7 cellular contexts compared by ENCODE assay signal in the genomic region with DNA sequence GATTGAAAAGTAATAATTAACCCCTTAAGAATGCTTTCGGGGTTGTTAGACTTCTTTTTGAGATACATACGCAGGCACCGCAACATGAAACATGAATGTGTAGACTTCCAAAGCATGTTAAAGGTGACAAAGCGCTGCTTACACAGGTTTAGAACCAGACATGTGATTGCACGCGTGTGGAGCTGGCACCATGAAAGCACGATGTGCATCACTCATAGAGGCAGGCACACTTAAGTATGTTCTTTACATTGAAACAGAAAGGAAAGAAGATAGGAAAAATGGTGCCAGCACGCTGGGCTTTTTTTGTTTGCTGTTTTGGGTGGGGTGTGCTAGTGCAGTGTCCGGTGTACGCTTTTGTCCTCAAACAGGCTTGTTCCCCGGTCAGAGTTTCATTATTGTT.
DNase-seq lines count a peak whose midpoint lies in the region; ATAC-seq and TF ChIP-seq lines count a peak whose summit lies in the region.

No MANE protein-coding gene starts in this region.

- H3K4me3 Mint-ChIP-seq in CD8-positive, alpha-beta T cell, result no peak overlapping the region
- H3K4me3 Mint-ChIP-seq in activated CD4-positive, alpha-beta T cell treated with anti-CD3 and anti-CD28 coated beads, Interleukin-2, amount 10 ng/mL, durations not matched to agents 7 days and 5 days, result no peak overlapping the region

- peak overlapping the region; percentile 95 for H3K9ac ChIP-seq in skeletal muscle satellite cell (ENCODE audit: low read depth, low read length)

- H3K27me3 ChIP-seq in Panc1 (ENCODE audit: control insufficient read depth, insufficient read depth, low read length) (no peaks in the 10 kb centered on the region), skeletal muscle satellite cell (ENCODE audit: control insufficient read depth, insufficient read depth, low read length) (no peaks in the 10 kb centered on the region), hepatocyte (peaks cover 87% of the 10 kb centered on the region)
- H3K27me3 ChIP-seq in CD8-positive, alpha-beta T cell (ENCODE audit: insufficient read depth, low read length), result no peaks in the 10 kb centered on the region

- H3K27ac ChIP-seq in HEK293 (ENCODE audit: extremely low read depth, low read depth, low read length) (peak overlapping the region; percentile 47), Panc1 (ENCODE audit: low read length) (peak overlapping the region; percentile 100), hepatocyte (no peak overlapping the region)
- H3K27ac ChIP-seq in CD8-positive, alpha-beta T cell (ENCODE audit: low read depth, low read length), result no peak overlapping the region

- in situ Hi-C loops in Panc1 (cut with HindIII; ENCODE audit: low pct_unique_long_range_greater_than_20kb, low sequenced_read_pairs), result no loop called here

- no peak overlapping the region for H3K4me3 ChIP-seq in HEK293 (ENCODE audit: low read depth, low read length)
- peak overlapping the region; percentile 30 to 55 for H3K4me3 ChIP-seq in Panc1 (ENCODE audit: low read depth in 2 of 2, low read length in 2 of 2)
- peak overlapping the region; percentile 45 for H3K4me3 ChIP-seq in fibroblast of mammary gland (ENCODE audit: control insufficient read depth, low read depth, low read length)
- H3K4me3 ChIP-seq in skeletal muscle satellite cell (ENCODE audit: low read length), result peak overlapping the region; percentile 77
- H3K4me3 ChIP-seq in CD8-positive, alpha-beta T cell (ENCODE audit: low read depth, low read length), result no peak overlapping the region
- no peak overlapping the region for H3K4me3 ChIP-seq in hepatocyte

- WGBS in hepatocyte (ENCODE audit: low lambda C conversion rate, missing lambda C conversion rate), result 95% methylated on average over 11 of the region's 11 CpGs

- no peaks in the 10 kb centered on the region for H3K9me3 ChIP-seq in HEK293 (ENCODE audit: control insufficient read depth, insufficient read depth, low read depth, low read length)
- H3K9me3 ChIP-seq in Panc1 (ENCODE audit: control insufficient read depth, insufficient read depth, low read depth, low read length), result no peaks in the 10 kb centered on the region
- no peaks in the 10 kb centered on the region for H3K9me3 ChIP-seq in skeletal muscle satellite cell (replicated peaks; ENCODE audit: low read length)
- no peaks in the 10 kb centered on the region for H3K9me3 ChIP-seq in CD8-positive, alpha-beta T cell (ENCODE audit: low read length)
- H3K9me3 ChIP-seq in hepatocyte (ENCODE audit: low read depth), result no peaks in the 10 kb centered on the region

- H3K9me3 Mint-ChIP-seq in CD8-positive, alpha-beta T cell, result no peaks in the 10 kb centered on the region
- H3K9me3 Mint-ChIP-seq in activated CD4-positive, alpha-beta T cell treated with anti-CD3 and anti-CD28 coated beads, Interleukin-2, amount 10 ng/mL, durations not matched to agents 7 days and 5 days, result no peaks in the 10 kb centered on the region

- ATAC-seq in Panc1, result no peak
- no peak for ATAC-seq in CD8-positive, alpha-beta T cell

- peaks cover 34% of the 10 kb centered on the region for H3K4me1 Mint-ChIP-seq in CD8-positive, alpha-beta T cell (ENCODE audit: low read depth)
- peaks cover 39% of the 10 kb centered on the region for H3K4me1 Mint-ChIP-seq in activated CD4-positive, alpha-beta T cell treated with anti-CD3 and anti-CD28 coated beads, Interleukin-2, amount 10 ng/mL, durations not matched to agents 7 days and 5 days

- H3K36me3 ChIP-seq in HEK293 (ENCODE audit: control insufficient read depth in 2 of 2, insufficient read depth in 1 of 2, low read length in 2 of 2) (no peaks in the 10 kb centered on the region), Panc1 (ENCODE audit: control insufficient read depth, insufficient read depth, low read length) (no peaks in the 10 kb centered on the region), skeletal muscle satellite cell (ENCODE audit: insufficient read depth, low read length) (no peaks in the 10 kb centered on the region), hepatocyte (replicated peaks; ENCODE audit: insufficient read depth, low read depth) (no peaks in the 10 kb centered on the region)
- H3K36me3 ChIP-seq in CD8-positive, alpha-beta T cell (ENCODE audit: insufficient read depth, low read length), result no peaks in the 10 kb centered on the region

- peaks cover 19% of the 10 kb centered on the region for H3K36me3 Mint-ChIP-seq in CD8-positive, alpha-beta T cell
- peaks cover 3% of the 10 kb centered on the region for H3K36me3 Mint-ChIP-seq in activated CD4-positive, alpha-beta T cell treated with anti-CD3 and anti-CD28 coated beads, Interleukin-2, amount 10 ng/mL, durations not matched to agents 7 days and 5 days (ENCODE audit: low read depth)

- BruUV-seq in Panc1 (replicated peaks; lab: Mats Ljungman, UMichigan), result no TSS peak

- DNase-seq in Panc1 (ENCODE audit: low read depth, low spot score), result no peak
- peak; percentile 87 for DNase-seq in fibroblast of mammary gland (ENCODE audit: low read depth)
- DNase-seq in CD8-positive, alpha-beta T cell, result no peak
- DNase-seq in activated CD4-positive, alpha-beta T cell treated with anti-CD3 and anti-CD28 coated beads, Interleukin-2, amount 10 ng/mL, durations not matched to agents 7 days and 5 days, result no peak
- no peak for DNase-seq in hepatocyte (ENCODE audit: low spot score)

- H3K4me2 ChIP-seq in skeletal muscle satellite cell (ENCODE audit: low read length) (peak overlapping the region; percentile 86), hepatocyte (no peak overlapping the region)

- POLR2A ChIA-PET in HEK293 (lab: Yijun Ruan, JAX) (no interaction called here), Panc1 (lab: Charles Lee) (no interaction called here)
- POLR2A ChIA-PET in CD8-positive, alpha-beta T cell (lab: Charles Lee), result no interaction called here
- POLR2A ChIA-PET in activated CD4-positive, alpha-beta T cell treated with anti-CD3 and anti-CD28 coated beads, Interleukin-2, amount 10 ng/mL, durations not matched to agents 7 days and 5 days (lab: Charles Lee), result no interaction called here

- H2AFZ ChIP-seq in hepatocyte, result no peak overlapping the region

- peaks cover 3% of the 10 kb centered on the region for H3K79me2 ChIP-seq in hepatocyte

- intact Hi-C loops in Panc1 (cut with micrococcal nuclease; ENCODE audit: unreplicated experiment), result loop anchor here (5.0 kb wide), 1 partner anchor 59 kb away; no protein-coding TSS in a partner anchor
- intact Hi-C loops in CD8-positive, alpha-beta T cell (cut with DNase I, micrococcal nuclease), result no loop called here

- H3K9me2 ChIP-seq in hepatocyte (replicated peaks; ENCODE audit: insufficient read depth), result no peaks in the 10 kb centered on the region

- H3K27ac Mint-ChIP-seq in CD8-positive, alpha-beta T cell, result no peak overlapping the region
- no peak overlapping the region for H3K27ac Mint-ChIP-seq in activated CD4-positive, alpha-beta T cell treated with anti-CD3 and anti-CD28 coated beads, Interleukin-2, amount 10 ng/mL, durations not matched to agents 7 days and 5 days

- TF ChIP-seq CTCF in HEK293 (tag by site-specific recombination; IDR thresholded peaks at IDR 0.05), result no peak
- no peak for TF ChIP-seq CTCF in Panc1 (IDR thresholded peaks at IDR 0.05)
- TF ChIP-seq CTCF in fibroblast of mammary gland (conservative IDR thresholded peaks at IDR 0.05; ENCODE audit: control insufficient read depth, insufficient read depth, low read depth, low read length), result no peak
- no peak for TF ChIP-seq CTCF in CD8-positive, alpha-beta T cell (IDR thresholded peaks at IDR 0.05)
- no peak for TF ChIP-seq CTCF in hepatocyte (IDR thresholded peaks at IDR 0.05; ENCODE audit: poor library complexity)

- CTCF ChIA-PET in HEK293 (lab: Yijun Ruan, JAX), result interaction anchor here (0.6 to 5.7 kb wide), 3 partner anchors 60 to 381 kb away, joined by 3 to 33 read pairs (median 3); no protein-coding TSS in a partner anchor
- CTCF ChIA-PET in Panc1 (lab: Charles Lee), result no interaction called here
- CTCF ChIA-PET in CD8-positive, alpha-beta T cell (lab: Charles Lee), result interaction anchor here (0.8 kb wide), 1 partner anchor 1360 kb away, joined by 3 read pairs; no protein-coding TSS in a partner anchor
- CTCF ChIA-PET in activated CD4-positive, alpha-beta T cell treated with anti-CD3 and anti-CD28 coated beads, Interleukin-2, amount 10 ng/mL, durations not matched to agents 7 days and 5 days (lab: Charles Lee), result no interaction called here

- H3K4me1 ChIP-seq in HEK293 (ENCODE audit: control insufficient read depth, insufficient read depth, low read length) (peaks cover 17% of the 10 kb centered on the region), Panc1 (ENCODE audit: control insufficient read depth, insufficient read depth, low read length) (peaks cover 33% of the 10 kb centered on the region), skeletal muscle satellite cell (ENCODE audit: control insufficient read depth, insufficient read depth, low read length) (peaks cover 61% of the 10 kb centered on the region), hepatocyte (ENCODE audit: insufficient read depth) (peaks cover 3% of the 10 kb centered on the region)
- peaks cover 18% of the 10 kb centered on the region for H3K4me1 ChIP-seq in CD8-positive, alpha-beta T cell (ENCODE audit: insufficient read depth, low read length)

- no peaks in the 10 kb centered on the region for H4K20me1 ChIP-seq in hepatocyte (ENCODE audit: insufficient read depth, poor library complexity, severe bottlenecking)

- H3K27me3 Mint-ChIP-seq in CD8-positive, alpha-beta T cell (ENCODE audit: low read depth), result peaks cover 11% of the 10 kb centered on the region
- H3K27me3 Mint-ChIP-seq in activated CD4-positive, alpha-beta T cell treated with anti-CD3 and anti-CD28 coated beads, Interleukin-2, amount 10 ng/mL, durations not matched to agents 7 days and 5 days, result no peaks in the 10 kb centered on the region

TF ChIP-seq in HEK293, 187 proteins besides CTCF, POLR2A, EP300 and RAD21 (continues in another document):
- TF ChIP-seq, protein P1, sequence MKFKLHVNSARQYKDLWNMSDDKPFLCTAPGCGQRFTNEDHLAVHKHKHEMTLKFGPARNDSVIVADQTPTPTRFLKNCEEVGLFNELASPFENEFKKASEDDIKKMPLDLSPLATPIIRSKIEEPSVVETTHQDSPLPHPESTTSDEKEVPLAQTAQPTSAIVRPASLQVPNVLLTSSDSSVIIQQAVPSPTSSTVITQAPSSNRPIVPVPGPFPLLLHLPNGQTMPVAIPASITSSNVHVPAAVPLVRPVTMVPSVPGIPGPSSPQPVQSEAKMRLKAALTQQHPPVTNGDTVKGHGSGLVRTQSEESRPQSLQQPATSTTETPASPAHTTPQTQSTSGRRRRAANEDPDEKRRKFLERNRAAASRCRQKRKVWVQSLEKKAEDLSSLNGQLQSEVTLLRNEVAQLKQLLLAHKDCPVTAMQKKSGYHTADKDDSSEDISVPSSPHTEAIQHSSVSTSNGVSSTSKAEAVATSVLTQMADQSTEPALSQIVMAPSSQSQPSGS (tag by site-specific recombination; IDR thresholded peaks at IDR 0.05; ENCODE audit: low read depth), result no peak
- TF ChIP-seq KLF1 (tag by site-specific recombination; IDR thresholded peaks at IDR 0.05), result no peak
- TF ChIP-seq ZNF600 (tag by site-specific recombination; IDR thresholded peaks at IDR 0.05), result peak; percentile 12; the same call in 1 of the 2 replicates
- TF ChIP-seq YY1 (tag by site-specific recombination; IDR thresholded peaks at IDR 0.05), result peak; percentile 10; the same call in 1 of the 2 replicates

Comparison
In these comparisons a context has a peak if more than half of its experiments do, and no peak if none do; other contexts are left out.
1. H3K27ac ChIP-seq: peak in HEK293 (single experiment) and Panc1 (single experiment); none in CD8-positive, alpha-beta T cell (single experiment) and hepatocyte (single experiment).
2. H3K4me3 ChIP-seq: peak in Panc1 (2 of 2), fibroblast of mammary gland (single experiment) and skeletal muscle satellite cell (single experiment); none in HEK293 (single experiment), CD8-positive, alpha-beta T cell (single experiment) and hepatocyte (single experiment).
3. CTCF ChIA-PET loops: an anchor here in HEK293 (0.6 to 5.7 kb wide) and CD8-positive, alpha-beta T cell (0.8 kb wide); none called in Panc1 and activated CD4-positive, alpha-beta T cell treated with anti-CD3 and anti-CD28 coated beads, Interleukin-2, amount 10 ng/mL, durations not matched to agents 7 days and 5 days.